27 cellular contexts compared by ENCODE assay signal in the genomic region with DNA sequence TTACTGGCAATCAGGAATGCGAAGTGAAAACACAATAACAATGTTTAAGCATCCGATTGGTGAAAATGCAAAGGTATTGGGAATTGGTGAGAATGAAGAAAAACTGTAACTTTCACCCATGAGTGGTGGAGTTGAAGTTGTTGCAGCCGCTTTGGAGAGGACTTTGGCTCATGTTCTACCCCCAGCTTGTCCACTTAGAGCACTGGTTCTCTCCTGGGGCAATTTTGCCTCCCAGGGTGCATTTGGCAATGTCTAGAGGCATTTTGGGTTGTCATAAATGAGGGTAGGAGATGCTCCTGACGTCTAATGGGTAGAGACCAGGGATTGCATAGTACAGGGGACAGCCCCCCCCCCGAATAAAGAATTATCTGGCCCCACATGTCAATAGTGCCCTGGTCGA. TPM values are rescaled to one million over a fixed set of nuclear protein-coding genes. Genes with fewer than 3 reads are reported as not detected.
"Had no signal": no experiment of that assay in that cellular context is flagged by ENCODE, and none has a peak within 500 bp of the region (broad histone marks: within the 10 kb centered on the region; RNA-seq: fewer than 3 reads in every experiment).

No MANE protein-coding gene starts in this region.

- DNase-seq: dermis blood vessel endothelial cell; effector memory CD8-positive, alpha-beta T cell; erythroblast; esophagus squamous epithelium; foreskin melanocyte; hypothalamus; immature natural killer cell; left ventricle myocardium inferior; lower lobe of right lung; natural killer cell; pancreas; retina; stimulated activated CD4-positive, alpha-beta T cell treated with anti-CD3 and anti-CD28 coated beads, Interleukin-12 subunit alpha, Interleukin-12 subunit beta, amount 100 ng/mL, for 4 hours; stimulated activated CD4-positive, alpha-beta T cell treated with anti-CD3 and anti-CD28 coated beads, Interleukin-1b, Interleukin-23, amount 100 ng/mL, for 48 hours; stimulated activated CD4-positive, alpha-beta T cell treated with anti-CD3 and anti-CD28 coated beads, Interleukin-4, amount 100 ng/mL, for 1 hour; stimulated activated CD8-positive, alpha-beta memory T cell treated with anti-CD3 and anti-CD28 coated beads, Interleukin-4, amount 100 ng/mL, for 48 hours; stimulated activated naive CD4-positive, alpha-beta T cell treated with Interleukin-2 at 50 U/mL for 16 hours; stomach; testis had no signal

- FAIRE-seq: endometrium, keratinocyte, pancreas had no signal

- H3K27me3 ChIP-seq: pancreas, stomach, testis, tibial artery had no signal

- H3K4me1 ChIP-seq: pancreas, testis had no signal

- H3K36me3 Mint-ChIP-seq: immature natural killer cell, natural killer cell, type B pancreatic cell had no signal

- H3K4me3 ChIP-seq: coronary artery, esophagus squamous epithelium, left ventricle myocardium inferior, lower lobe of right lung, pancreas, smooth muscle cell, stomach, testis, tibial artery had no signal

- H3K27ac Mint-ChIP-seq: effector memory CD8-positive, alpha-beta T cell; immature natural killer cell; natural killer cell; type B pancreatic cell had no signal

- H3K27me3 Mint-ChIP-seq: type B pancreatic cell had no signal

- H3K36me3 ChIP-seq: esophagus squamous epithelium, left ventricle myocardium inferior, lower lobe of right lung, pancreas, stomach, tibial artery had no signal

- ATAC-seq: effector memory CD8-positive, alpha-beta T cell; lower lobe of right lung; natural killer cell; pancreas; sciatic nerve had no signal

- H3K4me3 Mint-ChIP-seq: effector memory CD8-positive, alpha-beta T cell; immature natural killer cell; natural killer cell; type B pancreatic cell had no signal

- H3K9me3 ChIP-seq: esophagus squamous epithelium, left ventricle myocardium inferior, lower lobe of right lung, pancreas, stomach, testis, tibial artery had no signal

- H3K27ac ChIP-seq: coronary artery, esophagus squamous epithelium, left ventricle myocardium inferior, lower lobe of right lung, pancreas, stomach, testis, tibial artery had no signal

- H3K4me2 ChIP-seq: smooth muscle cell had no signal

- H3K9me3 Mint-ChIP-seq: effector memory CD8-positive, alpha-beta T cell; immature natural killer cell; natural killer cell; type B pancreatic cell had no signal

RNA-seq across cellular contexts. Expression of gene ANKRD33B, which starts 46.2 kb away (rescaled TPM):
- polyA plus RNA-seq: neural cell had no signal
